In the genomic region with DNA sequence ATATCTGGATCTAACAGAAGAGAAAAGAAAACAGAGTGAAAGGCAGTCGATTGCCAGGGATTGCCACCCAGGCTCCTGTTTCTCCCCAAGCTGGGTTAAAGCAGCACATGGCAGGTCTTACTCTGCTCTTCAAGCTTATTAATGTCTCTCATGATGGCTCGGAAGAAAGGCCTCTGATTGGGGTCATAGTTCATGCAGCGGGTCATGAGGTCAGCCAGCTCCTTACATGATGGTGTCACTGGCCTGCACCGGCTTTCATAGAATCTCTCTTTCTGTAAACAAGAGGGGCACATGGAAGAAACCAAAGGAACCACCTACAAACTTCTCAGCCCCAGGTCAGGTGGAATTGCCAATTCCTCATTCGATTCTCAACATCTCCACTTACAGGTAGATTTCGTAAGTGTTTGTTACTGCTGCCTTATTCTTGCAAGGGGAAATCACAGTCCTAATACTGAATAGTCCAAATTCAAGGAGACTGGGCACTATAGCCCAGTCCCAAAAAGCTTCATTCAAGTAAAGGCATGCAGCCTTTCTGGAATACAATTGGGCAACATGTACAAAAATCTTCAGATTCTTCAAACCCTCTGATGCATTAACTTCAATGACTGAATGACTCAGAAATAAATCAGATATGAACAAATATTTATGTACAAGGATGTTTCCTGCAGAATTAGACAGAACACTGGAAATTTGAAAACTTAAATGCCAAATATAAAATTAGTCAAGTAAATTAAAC, we compare ENCODE assay signal across 20 cellular contexts.
DNase-seq lines count a peak whose midpoint lies in the region; ATAC-seq, FAIRE-seq and TF ChIP-seq lines count a peak whose summit lies in the region.
"Had no signal": no experiment of that assay in that cellular context is flagged by ENCODE, and none has a peak within 500 bp of the region (broad histone marks: within the 10 kb centered on the region; RNA-seq: fewer than 3 reads in every experiment).

No MANE protein-coding gene starts in this region.

- peaks cover 86% of the 10 kb centered on the region for H3K36me3 ChIP-seq in CD8-positive, alpha-beta T cell (ENCODE audit: insufficient read depth, low read length)
- H3K36me3 ChIP-seq in esophagus muscularis mucosa (peaks cover 66 to 92% (median 88%) of the 10 kb centered on the region in 4 donors), pancreas (peaks cover 0 to 65% (median 35%) of the 10 kb centered on the region in 3 donors), sigmoid colon (peaks cover 41 to 92% (median 53%) of the 10 kb centered on the region in 4 donors)

- no peaks in the 10 kb centered on the region for H3K27me3 Mint-ChIP-seq in CD8-positive, alpha-beta T cell (ENCODE audit: low read depth)
- no peaks in the 10 kb centered on the region for H3K27me3 Mint-ChIP-seq in T-helper 17 cell
- H3K27me3 Mint-ChIP-seq in activated CD4-positive, alpha-beta T cell treated with anti-CD3 and anti-CD28 coated beads, Interleukin-2, amount 10 ng/mL, durations not matched to agents 7 days and 5 days: no peaks in the 10 kb centered on the region

- peak; percentile 80 for FAIRE-seq in pancreas (lab: Jason Lieb, UNC)

- H3K4me1 ChIP-seq in CD8-positive, alpha-beta T cell (ENCODE audit: insufficient read depth, low read length): no peaks in the 10 kb centered on the region
- peaks cover 0 to 10% (median 6%) of the 10 kb centered on the region in 4 donors for H3K4me1 ChIP-seq in esophagus muscularis mucosa
- H3K4me1 ChIP-seq in pancreas: no peaks in the 10 kb centered on the region
- no peaks in the 10 kb centered on the region for H3K4me1 ChIP-seq in sigmoid colon
- H3K4me1 ChIP-seq: Caco-2, testis had no signal

- no peak for TF ChIP-seq CTCF in CD8-positive, alpha-beta T cell (IDR thresholded peaks at IDR 0.05)
- TF ChIP-seq CTCF in esophagus muscularis mucosa (IDR thresholded peaks at IDR 0.05) (no peak), pancreas (IDR thresholded peaks at IDR 0.05) (no peak), sigmoid colon (IDR thresholded peaks at IDR 0.05) (no peak)

- no peak for DNase-seq in CD8-positive, alpha-beta T cell
- DNase-seq in T-helper 17 cell: no peak
- DNase-seq in esophagus muscularis mucosa (ENCODE audit: extremely low spot score): peak; percentile 31
- DNase-seq in pancreas: no peak
- DNase-seq in sigmoid colon: no peak
- DNase-seq in activated CD4-positive, alpha-beta T cell treated with anti-CD3 and anti-CD28 coated beads, Interleukin-2, amount 10 ng/mL, durations not matched to agents 7 days and 5 days: no peak
- DNase-seq in A172 (ENCODE audit: low spot score): no peak
- DNase-seq: adrenal gland; Caco-2; cerebellar nuclear complex; effector CD8-positive, alpha-beta T cell; foreskin fibroblast; Karpas-422; left cardiac atrium; NCI-H1105; NCI-H526; retina; testis had no signal

- H3K27me3 ChIP-seq in CD8-positive, alpha-beta T cell (ENCODE audit: insufficient read depth, low read length): no peaks in the 10 kb centered on the region
- H3K27me3 ChIP-seq in esophagus muscularis mucosa (no peaks in the 10 kb centered on the region), pancreas (no peaks in the 10 kb centered on the region), sigmoid colon (no peaks in the 10 kb centered on the region)
- H3K27me3 ChIP-seq: adrenal gland, neutrophil, testis had no signal

- H3K4me3 ChIP-seq in CD8-positive, alpha-beta T cell (ENCODE audit: low read depth, low read length): no peak overlapping the region
- H3K4me3 ChIP-seq in esophagus muscularis mucosa: no peak overlapping the region
- no peak overlapping the region for H3K4me3 ChIP-seq in pancreas
- no peak overlapping the region for H3K4me3 ChIP-seq in sigmoid colon
- H3K4me3 ChIP-seq: adrenal gland, testis had no signal

- CTCF ChIA-PET in CD8-positive, alpha-beta T cell (lab: Charles Lee): no interaction called here
- CTCF ChIA-PET in activated CD4-positive, alpha-beta T cell treated with anti-CD3 and anti-CD28 coated beads, Interleukin-2, amount 10 ng/mL, durations not matched to agents 7 days and 5 days (lab: Charles Lee): no interaction called here

- no peak overlapping the region for H3K4me3 Mint-ChIP-seq in CD8-positive, alpha-beta T cell
- no peak overlapping the region for H3K4me3 Mint-ChIP-seq in T-helper 17 cell
- no peak overlapping the region for H3K4me3 Mint-ChIP-seq in activated CD4-positive, alpha-beta T cell treated with anti-CD3 and anti-CD28 coated beads, Interleukin-2, amount 10 ng/mL, durations not matched to agents 7 days and 5 days

- TF ChIP-seq EP300 in esophagus muscularis mucosa (IDR thresholded peaks at IDR 0.05) (no peak), sigmoid colon (IDR thresholded peaks at IDR 0.05) (no peak)

- H3K4me1 Mint-ChIP-seq in CD8-positive, alpha-beta T cell (ENCODE audit: low read depth): no peaks in the 10 kb centered on the region
- H3K4me1 Mint-ChIP-seq in T-helper 17 cell: peaks cover 11% of the 10 kb centered on the region
- H3K4me1 Mint-ChIP-seq in activated CD4-positive, alpha-beta T cell treated with anti-CD3 and anti-CD28 coated beads, Interleukin-2, amount 10 ng/mL, durations not matched to agents 7 days and 5 days: no peaks in the 10 kb centered on the region

- peaks cover 95% of the 10 kb centered on the region for H3K36me3 Mint-ChIP-seq in CD8-positive, alpha-beta T cell
- H3K36me3 Mint-ChIP-seq in T-helper 17 cell (ENCODE audit: low read depth): peaks cover 13% of the 10 kb centered on the region
- H3K36me3 Mint-ChIP-seq in activated CD4-positive, alpha-beta T cell treated with anti-CD3 and anti-CD28 coated beads, Interleukin-2, amount 10 ng/mL, durations not matched to agents 7 days and 5 days (ENCODE audit: low read depth): peaks cover 72% of the 10 kb centered on the region

- H3K27ac ChIP-seq in CD8-positive, alpha-beta T cell (ENCODE audit: low read depth, low read length): no peak overlapping the region
- H3K27ac ChIP-seq in esophagus muscularis mucosa (replicated peaks in 1 of 4) (no peak overlapping the region), pancreas (no peak overlapping the region), sigmoid colon (no peak overlapping the region)
- H3K27ac ChIP-seq: adrenal gland, neutrophil, testis had no signal

- POLR2A ChIA-PET in CD8-positive, alpha-beta T cell (lab: Charles Lee): no interaction called here
- POLR2A ChIA-PET in activated CD4-positive, alpha-beta T cell treated with anti-CD3 and anti-CD28 coated beads, Interleukin-2, amount 10 ng/mL, durations not matched to agents 7 days and 5 days (lab: Charles Lee): no interaction called here

- TF ChIP-seq POLR2A in esophagus muscularis mucosa (IDR thresholded peaks at IDR 0.05; ENCODE audit: low read depth) (no peak), sigmoid colon (IDR thresholded peaks at IDR 0.05) (no peak)

- intact Hi-C loops in CD8-positive, alpha-beta T cell (cut with DNase I, micrococcal nuclease): no loop called here
- intact Hi-C loops in esophagus muscularis mucosa (cut with DNase I): no loop called here
- intact Hi-C loops in pancreas (cut with DNase I): no loop called here
- intact Hi-C loops in sigmoid colon (cut with DNase I): no loop called here

- H3K27ac Mint-ChIP-seq in CD8-positive, alpha-beta T cell: peak overlapping the region; percentile 1
- H3K27ac Mint-ChIP-seq in T-helper 17 cell: peak overlapping the region; percentile 63
- no peak overlapping the region for H3K27ac Mint-ChIP-seq in activated CD4-positive, alpha-beta T cell treated with anti-CD3 and anti-CD28 coated beads, Interleukin-2, amount 10 ng/mL, durations not matched to agents 7 days and 5 days

- 48% methylated on average over 6 of the region's 6 CpGs for WGBS in esophagus muscularis mucosa
- 73 to 80% methylated on average over 6 of the region's 6 CpGs for WGBS in pancreas, 2 donors
- 71 to 79% methylated on average over 6 of the region's 6 CpGs for WGBS in sigmoid colon, 2 donors

- no peaks in the 10 kb centered on the region for H3K9me3 ChIP-seq in CD8-positive, alpha-beta T cell (ENCODE audit: low read length)
- no peaks in the 10 kb centered on the region for H3K9me3 ChIP-seq in T-helper 17 cell (ENCODE audit: control insufficient read depth, low read length, poor library complexity, severe bottlenecking)
- H3K9me3 ChIP-seq in esophagus muscularis mucosa: no peaks in the 10 kb centered on the region
- H3K9me3 ChIP-seq in pancreas: no peaks in the 10 kb centered on the region
- no peaks in the 10 kb centered on the region for H3K9me3 ChIP-seq in sigmoid colon
- H3K9me3 ChIP-seq: adrenal gland, Caco-2, neutrophil, testis had no signal

- H3K9me3 Mint-ChIP-seq in CD8-positive, alpha-beta T cell: no peaks in the 10 kb centered on the region
- H3K9me3 Mint-ChIP-seq in activated CD4-positive, alpha-beta T cell treated with anti-CD3 and anti-CD28 coated beads, Interleukin-2, amount 10 ng/mL, durations not matched to agents 7 days and 5 days: no peaks in the 10 kb centered on the region

- ATAC-seq in CD8-positive, alpha-beta T cell: no peak
- ATAC-seq in T-helper 17 cell (no peak), pancreas (no peak), GM19397 (IDR thresholded peaks at IDR 0.05; ENCODE audit: unreplicated experiment) (no peak)
- ATAC-seq: left cardiac atrium had no signal
